1 cellular context compared by ENCODE assay signal in genomic region chr2:201116115-201116958, GRCh38.
TF ChIP-seq lines count a peak whose summit lies in the region.

TSS of gene CFLAR (plus strand) at chr2:201116164. CDS start at chr2:201129866, 13,702 bp downstream.

TF ChIP-seq in GM12878, 131 proteins besides CTCF, POLR2A, EP300 and RAD21 (continued from another document):
- TF ChIP-seq ZNF592 (IDR thresholded peaks at IDR 0.05) (no peak), NBN (IDR thresholded peaks at IDR 0.05) (0 out of 2 replicates have a peak, but pooled peaks have one; percentile 17), POU2F2 (IDR thresholded peaks at IDR 0.05; ENCODE audit: borderline replicate concordance, low read depth, low read length) (peak; percentile 66), BACH1 (IDR thresholded peaks at IDR 0.05; ENCODE audit: borderline replicate concordance) (peak; percentile 88), IKZF1 (conservative IDR thresholded peaks at IDR 0.05) (peak; percentile 97), MEF2B (IDR thresholded peaks at IDR 0.05; ENCODE audit: partially characterized antibody, poor library complexity, severe bottlenecking) (peak; percentile 62), KLF5 (IDR thresholded peaks at IDR 0.05; ENCODE audit: partially characterized antibody) (peak; percentile 73), FOXK2 (IDR thresholded peaks at IDR 0.05) (peak; percentile 71), RBBP5 (conservative IDR thresholded peaks at IDR 0.05) (no peak), E2F8 (IDR thresholded peaks at IDR 0.05; ENCODE audit: low read depth, partially characterized antibody) (no peak), GABPA (IDR thresholded peaks at IDR 0.05; ENCODE audit: low read depth) (no peak), TCF12 (IDR thresholded peaks at IDR 0.05; ENCODE audit: low read depth, low read length) (peak; percentile 85)
- TF ChIP-seq, protein P1, sequence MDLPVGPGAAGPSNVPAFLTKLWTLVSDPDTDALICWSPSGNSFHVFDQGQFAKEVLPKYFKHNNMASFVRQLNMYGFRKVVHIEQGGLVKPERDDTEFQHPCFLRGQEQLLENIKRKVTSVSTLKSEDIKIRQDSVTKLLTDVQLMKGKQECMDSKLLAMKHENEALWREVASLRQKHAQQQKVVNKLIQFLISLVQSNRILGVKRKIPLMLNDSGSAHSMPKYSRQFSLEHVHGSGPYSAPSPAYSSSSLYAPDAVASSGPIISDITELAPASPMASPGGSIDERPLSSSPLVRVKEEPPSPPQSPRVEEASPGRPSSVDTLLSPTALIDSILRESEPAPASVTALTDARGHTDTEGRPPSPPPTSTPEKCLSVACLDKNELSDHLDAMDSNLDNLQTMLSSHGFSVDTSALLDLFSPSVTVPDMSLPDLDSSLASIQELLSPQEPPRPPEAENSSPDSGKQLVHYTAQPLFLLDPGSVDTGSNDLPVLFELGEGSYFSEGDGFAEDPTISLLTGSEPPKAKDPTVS (IDR thresholded peaks at IDR 0.05; ENCODE audit: low read depth, low read length), result no peak
